30 cellular contexts compared by ENCODE assay signal in genomic region chr17:33072421-33073175, GRCh38.
DNase-seq lines count a peak whose midpoint lies in the region; ATAC-seq, FAIRE-seq and TF ChIP-seq lines count a peak whose summit lies in the region.
"Had no signal": no experiment of that assay in that cellular context is flagged by ENCODE, and none has a peak within 500 bp of the region (broad histone marks: within the 10 kb centered on the region; RNA-seq: fewer than 3 reads in every experiment).

No MANE protein-coding gene starts in this region.

- no peaks in the 10 kb centered on the region for H3K36me3 ChIP-seq in pancreas
- H3K36me3 ChIP-seq: ascending aorta; BLaER1 treated with 17β-estradiol and CSF1 and Interleukin-3, amounts not matched to agents 10 nM and 100 nM; gastroesophageal sphincter; left ventricle myocardium inferior; thoracic aorta; vagina had no signal

- FAIRE-seq in pancreas (lab: Jason Lieb, UNC): no peak
- FAIRE-seq: endometrium, GM12891 had no signal

- in situ Hi-C loops in astrocyte of the spinal cord (cut with HindIII; ENCODE audit: low sequenced_read_pairs): no loop called here

- no peaks in the 10 kb centered on the region for H3K4me1 ChIP-seq in pancreas
- H3K4me1 ChIP-seq: ascending aorta, Caco-2, gastroesophageal sphincter, psoas muscle, vagina had no signal

- H3K27me3 ChIP-seq in pancreas: peaks cover 0 to 6% (median 0%) of the 10 kb centered on the region in 4 donors
- H3K27me3 ChIP-seq: ascending aorta; BLaER1 treated with 17β-estradiol and CSF1 and Interleukin-3, amounts not matched to agents 10 nM and 100 nM; vagina had no signal

- no peak for ATAC-seq in GM21619 (IDR thresholded peaks at IDR 0.05; ENCODE audit: unreplicated experiment)
- no peak for ATAC-seq in HG03039 (IDR thresholded peaks at IDR 0.05; ENCODE audit: unreplicated experiment)
- ATAC-seq in pancreas: no peak
- ATAC-seq: activated CD4-positive, alpha-beta T cell treated with anti-CD3 and anti-CD28 coated beads for 36 hours; gastroesophageal sphincter; Panc1; psoas muscle; stimulated activated naive CD8-positive, alpha-beta T cell treated with anti-CD3 and anti-CD28 coated beads, Interleukin-15, Interleukin-2, amounts not matched to agents 100 U/mL and 50 U/mL, for 24 hours had no signal

- DNase-seq in AG10803 (ENCODE audit: low read depth): peak; percentile 9
- DNase-seq in M059J (ENCODE audit: low read depth): peak; percentile 90
- DNase-seq in astrocyte of the spinal cord (ENCODE audit: low read depth, low spot score): peak; percentile 3
- DNase-seq in mesenteric fat pad (ENCODE audit: low spot score): peak; percentile 69
- DNase-seq in DMS53 (lab: John Stamatoyannopoulos, UW): no peak
- no peak for DNase-seq in pancreas
- DNase-seq: activated CD4-positive, alpha-beta T cell treated with anti-CD3 and anti-CD28 coated beads for 36 hours; activated effector memory CD4-positive, alpha-beta T cell treated with Interleukin-2 at 50 U/mL for 16 hours; activated naive CD8-positive, alpha-beta T cell treated with anti-CD3 and anti-CD28 coated beads, Interleukin-2, amount 10 ng/mL, durations not matched to agents 7 days and 5 days; activated T-cell treated with anti-CD3 and anti-CD28 coated beads for 4 hours; Caco-2; immature natural killer cell; left ventricle myocardium inferior; naive B cell; NCI-H1694 treated with DMSO at 0.1 percent for 48 hours; NCI-H526 treated with DMSO at 0.1 percent for 48 hours; psoas muscle; SK-N-SH; stimulated activated naive CD8-positive, alpha-beta T cell treated with anti-CD3 and anti-CD28 coated beads, Interleukin-15, Interleukin-2, amounts not matched to agents 100 U/mL and 50 U/mL, for 24 hours; T-helper 2 cell had no signal

- no peak overlapping the region for H3K4me3 ChIP-seq in AG10803 (ENCODE audit: low read length)
- no peak overlapping the region for H3K4me3 ChIP-seq in astrocyte of the spinal cord (ENCODE audit: low read depth, low read length)
- H3K4me3 ChIP-seq in pancreas: no peak overlapping the region
- H3K4me3 ChIP-seq: ascending aorta; BLaER1 treated with 17β-estradiol and CSF1 and Interleukin-3, amounts not matched to agents 10 nM and 100 nM; gastroesophageal sphincter; left ventricle myocardium inferior; psoas muscle; thoracic aorta; vagina had no signal

- TF ChIP-seq CTCF in AG10803 (conservative IDR thresholded peaks at IDR 0.05; ENCODE audit: low read length) (no peak), astrocyte of the spinal cord (IDR thresholded peaks at IDR 0.05; ENCODE audit: low read depth, low read length) (no peak), pancreas (IDR thresholded peaks at IDR 0.05) (no peak)

- H3K27ac ChIP-seq in pancreas: no peak overlapping the region
- H3K27ac ChIP-seq: ascending aorta; BLaER1 treated with 17β-estradiol and CSF1 and Interleukin-3, amounts not matched to agents 10 nM and 100 nM; gastroesophageal sphincter; left ventricle myocardium inferior; psoas muscle; thoracic aorta; vagina had no signal

- H3K9me3 ChIP-seq in pancreas: no peaks in the 10 kb centered on the region
- H3K9me3 ChIP-seq: ascending aorta; BLaER1 treated with 17β-estradiol and CSF1 and Interleukin-3, amounts not matched to agents 10 nM and 100 nM; gastroesophageal sphincter; left ventricle myocardium inferior; psoas muscle; SK-N-SH; thoracic aorta; vagina had no signal

- 63 to 70% methylated on average over 12 of the region's 12 CpGs for WGBS in pancreas, 2 donors

- intact Hi-C loops in pancreas (cut with DNase I): no loop called here

Comparison
In these comparisons a context has a peak if more than half of its experiments do, and no peak if none do; other contexts are left out.
1. DNase-seq: peak in AG10803 (single experiment), M059J (single experiment), astrocyte of the spinal cord (single experiment) and mesenteric fat pad (single experiment); none in DMS53 (single experiment) and pancreas (0 of 6).